Comparison of ENCODE assay signal across 11 cellular contexts in genomic region chr1:181127898-181128453, GRCh38. TPM values are rescaled to one million over a fixed set of nuclear protein-coding genes. Genes with fewer than 3 reads are reported as not detected.
DNase-seq lines count a peak whose midpoint lies in the region; ATAC-seq lines count a peak whose summit lies in the region.
"Had no signal": no experiment of that assay in that cellular context is flagged by ENCODE, and none has a peak within 500 bp of the region (broad histone marks: within the 10 kb centered on the region; RNA-seq: fewer than 3 reads in every experiment).

No MANE protein-coding gene starts in this region.

- intact Hi-C loops in dendritic cell treated with granulocyte-macrophage colony-stimulating factor and Interleukin-4, amounts not matched to agents 40 ng/mL and 50 ng/mL, for 4 days (cut with micrococcal nuclease), result no loop called here

- no peak for ATAC-seq in stimulated activated memory B cell treated with anti-CD40 and anti-IgM and Interleukin-4, amounts not matched to agents 10 μg/mL and 1 μg/mL and 100 μg/mL, for 72 hours
- ATAC-seq in GM21360 (IDR thresholded peaks at IDR 0.05; ENCODE audit: unreplicated experiment), result no peak

- no peak overlapping the region for H3K4me3 ChIP-seq in MG63
- H3K4me3 ChIP-seq: prostate gland had no signal

- DNase-seq in NCI-H82 (lab: John Stamatoyannopoulos, UW) (peak; percentile 50), NCI-H82 treated with DMSO at 0.1 percent for 48 hours (lab: John Stamatoyannopoulos, UW; ENCODE audit: unreplicated experiment) (no peak), MG63 (peak; percentile 57), 8988T (no peak), G401 (ENCODE audit: low spot score) (no peak)
- DNase-seq: activated naive CD4-positive, alpha-beta T cell treated with Interleukin-2 at 50 U/mL for 16 hours; kidney had no signal

- H3K27me3 ChIP-seq in MG63, result no peaks in the 10 kb centered on the region

- in situ Hi-C loops in G401 (cut with HindIII; ENCODE audit: low sequenced_read_pairs), result no loop called here

- H3K4me1 Mint-ChIP-seq in dendritic cell treated with granulocyte-macrophage colony-stimulating factor and Interleukin-4, amounts not matched to agents 40 ng/mL and 50 ng/mL, for 4 days (ENCODE audit: low read depth), result peaks cover 88% of the 10 kb centered on the region
- peaks cover 83% of the 10 kb centered on the region for H3K4me1 Mint-ChIP-seq in stimulated activated memory B cell treated with anti-CD40 and anti-IgM and Interleukin-4, amounts not matched to agents 10 μg/mL and 1 μg/mL and 100 μg/mL, for 72 hours

- peak overlapping the region; percentile 71 for H3K4me3 Mint-ChIP-seq in dendritic cell treated with granulocyte-macrophage colony-stimulating factor and Interleukin-4, amounts not matched to agents 40 ng/mL and 50 ng/mL, for 4 days
- peak overlapping the region; percentile 77 for H3K4me3 Mint-ChIP-seq in stimulated activated memory B cell treated with anti-CD40 and anti-IgM and Interleukin-4, amounts not matched to agents 10 μg/mL and 1 μg/mL and 100 μg/mL, for 72 hours

- no peaks in the 10 kb centered on the region for H3K36me3 ChIP-seq in MG63
- H3K36me3 ChIP-seq: prostate gland had no signal

- H3K36me3 Mint-ChIP-seq in dendritic cell treated with granulocyte-macrophage colony-stimulating factor and Interleukin-4, amounts not matched to agents 40 ng/mL and 50 ng/mL, for 4 days (ENCODE audit: low read depth), result no peaks in the 10 kb centered on the region
- no peaks in the 10 kb centered on the region for H3K36me3 Mint-ChIP-seq in stimulated activated memory B cell treated with anti-CD40 and anti-IgM and Interleukin-4, amounts not matched to agents 10 μg/mL and 1 μg/mL and 100 μg/mL, for 72 hours

- H3K27ac Mint-ChIP-seq in dendritic cell treated with granulocyte-macrophage colony-stimulating factor and Interleukin-4, amounts not matched to agents 40 ng/mL and 50 ng/mL, for 4 days, result peak overlapping the region; percentile 95
- peak overlapping the region; percentile 100 for H3K27ac Mint-ChIP-seq in stimulated activated memory B cell treated with anti-CD40 and anti-IgM and Interleukin-4, amounts not matched to agents 10 μg/mL and 1 μg/mL and 100 μg/mL, for 72 hours

- no peaks in the 10 kb centered on the region for H3K9me3 ChIP-seq in MG63
- H3K9me3 ChIP-seq: prostate gland had no signal

- H3K9me3 Mint-ChIP-seq in dendritic cell treated with granulocyte-macrophage colony-stimulating factor and Interleukin-4, amounts not matched to agents 40 ng/mL and 50 ng/mL, for 4 days, result no peaks in the 10 kb centered on the region
- no peaks in the 10 kb centered on the region for H3K9me3 Mint-ChIP-seq in stimulated activated memory B cell treated with anti-CD40 and anti-IgM and Interleukin-4, amounts not matched to agents 10 μg/mL and 1 μg/mL and 100 μg/mL, for 72 hours

- H3K27me3 Mint-ChIP-seq in dendritic cell treated with granulocyte-macrophage colony-stimulating factor and Interleukin-4, amounts not matched to agents 40 ng/mL and 50 ng/mL, for 4 days, result no peaks in the 10 kb centered on the region
- H3K27me3 Mint-ChIP-seq in stimulated activated memory B cell treated with anti-CD40 and anti-IgM and Interleukin-4, amounts not matched to agents 10 μg/mL and 1 μg/mL and 100 μg/mL, for 72 hours, result no peaks in the 10 kb centered on the region

RNA-seq across cellular contexts. Expression of gene IER5, which starts 39.5 kb away (rescaled TPM):
- 10.5 and 17.8 TPM in 2 replicates for total RNA-seq in MG63 (2014; rRNA removed; shearing (Covaris generic); ENCODE audit: low replicate concordance)
- 30.5 and 37.9 TPM in 2 replicates for total RNA-seq in G401 (2014; rRNA removed; shearing (Covaris generic))

Comparison
In these comparisons a context has a peak if more than half of its experiments do, and no peak if none do; other contexts are left out.
1. DNase-seq: peak in NCI-H82 (single experiment) and MG63 (single experiment); none in NCI-H82 treated with DMSO at 0.1 percent for 48 hours (single experiment), 8988T (single experiment) and G401 (single experiment).